In genomic region chr20:43916073-43916874, GRCh38 we compare ENCODE assay signal across 1 cellular context.
TF ChIP-seq lines count a peak whose summit lies in the region.

No MANE protein-coding gene starts in this region.

TF ChIP-seq in HCT116, 20 proteins besides CTCF, POLR2A, EP300 and RAD21 (continued from another document):
- no peak for TF ChIP-seq SP1 (IDR thresholded peaks at IDR 0.05; ENCODE audit: low read depth)
TF ChIP-seq in HCT116: peak in this region for 0.
